10 cellular contexts compared by ENCODE assay signal in genomic region chr4:185774815-185775684, GRCh38. TPM values are rescaled to one million over a fixed set of nuclear protein-coding genes. Genes with fewer than 3 reads are reported as not detected.
A peak's percentile ranks its signal among the peaks of the same experiment; 100 is the strongest.
DNase-seq lines count a peak whose midpoint lies in the region; ATAC-seq and FAIRE-seq lines count a peak whose summit lies in the region.
"Had no signal": no experiment of that assay in that cellular context is flagged by ENCODE, and none has a peak within 500 bp of the region (broad histone marks: within the 10 kb centered on the region; RNA-seq: fewer than 3 reads in every experiment).

No MANE protein-coding gene starts in this region.

- no peak overlapping the region for H3K4me3 ChIP-seq in small intestine (ENCODE audit: low read depth in 1 of 2, low read length in 2 of 2)

- H3K27me3 ChIP-seq in small intestine (ENCODE audit: control insufficient read depth in 2 of 2, insufficient read depth in 2 of 2, low read length in 2 of 2): no peaks in the 10 kb centered on the region

- peak; percentile 54 for DNase-seq in HCEC 1CT
- DNase-seq in caudate nucleus (lab: John Stamatoyannopoulos, UW): peak in 1 of 61 donors; percentile 7
- DNase-seq in small intestine: peak; percentile 35
- no peak for DNase-seq in stimulated activated CD4-positive, alpha-beta T cell treated with anti-CD3 and anti-CD28 coated beads, Interleukin-1b, Interleukin-23, amount 100 ng/mL, for 48 hours
- DNase-seq: activated effector memory CD4-positive, alpha-beta T cell treated with anti-CD3 and anti-CD28 coated beads, Interleukin-2, amount 50 U/mL, for 16 hours had no signal

- H3K27ac ChIP-seq in caudate nucleus (ENCODE audit: low read depth, low read length): peak overlapping the region; percentile 37
- peak overlapping the region in 1 of 2 donors; percentile 53 for H3K27ac ChIP-seq in small intestine (ENCODE audit: low read depth in 1 of 2, low read length in 1 of 2)

- FAIRE-seq in islet of Langerhans (lab: Jason Lieb, UNC) (peak; percentile 91), small intestine (lab: Jason Lieb, UNC) (no peak)
- FAIRE-seq: GM12891 had no signal

- WGBS in small intestine, 3 donors: 8 to 10% (median 10%) methylated on average over 5 of the region's 5 CpGs

- ATAC-seq in GM21526 (IDR thresholded peaks at IDR 0.05; ENCODE audit: low FRiP score, unreplicated experiment) (no peak), HG03159 (IDR thresholded peaks at IDR 0.05; ENCODE audit: unreplicated experiment) (no peak), HG02852 (IDR thresholded peaks at IDR 0.05; ENCODE audit: unreplicated experiment) (no peak)

- no peaks in the 10 kb centered on the region for H3K9me3 ChIP-seq in small intestine (ENCODE audit: control insufficient read depth, low read depth)

- no peaks in the 10 kb centered on the region for H3K36me3 ChIP-seq in small intestine (ENCODE audit: control insufficient read depth in 2 of 2, insufficient read depth in 2 of 2, low read length in 2 of 2)

- no peaks in the 10 kb centered on the region for H3K4me1 ChIP-seq in small intestine (ENCODE audit: control insufficient read depth in 2 of 2, insufficient read depth in 1 of 2, low read depth in 1 of 2, low read length in 1 of 2)

RNA-seq across cellular contexts. Expression of gene SORBS2, which starts 36.9 kb away (rescaled TPM):
- 10 to 100 TPM in 1 of 3 donors, 1 to 10 TPM in 2; 1.6 to 27.6 (median 4.6) TPM for polyA plus RNA-seq in small intestine
